Comparison of ENCODE assay signal across 8 cellular contexts in the genomic region with DNA sequence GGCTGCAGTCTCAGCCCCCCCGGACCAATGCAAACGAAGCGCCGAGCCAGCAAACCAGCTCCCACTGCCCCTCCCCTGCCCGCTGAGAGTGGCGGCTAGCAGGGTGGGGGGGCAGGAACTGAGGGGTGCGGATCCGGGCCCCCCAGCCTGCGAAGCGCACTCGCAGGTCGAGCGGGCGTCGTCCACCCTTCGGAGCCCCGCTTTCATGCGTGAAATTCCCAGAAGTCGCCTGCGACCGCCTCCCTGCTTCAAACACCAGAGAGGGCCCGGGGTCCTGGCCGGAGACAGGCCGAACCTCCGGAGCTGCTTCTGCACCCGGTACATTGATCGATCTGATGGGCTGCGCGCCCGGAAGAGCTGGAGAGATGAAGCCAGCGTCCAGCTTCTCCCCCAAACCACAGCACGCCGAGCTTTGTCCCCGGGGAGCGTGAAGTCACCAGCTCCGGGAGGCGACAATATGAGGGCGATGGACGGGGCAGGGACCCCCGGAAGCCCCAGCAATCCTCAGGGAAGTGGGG. TPM values are rescaled to one million over a fixed set of nuclear protein-coding genes. Genes with fewer than 3 reads are reported as not detected.
A peak's percentile ranks its signal among the peaks of the same experiment; 100 is the strongest.
DNase-seq lines count a peak whose midpoint lies in the region; ATAC-seq and TF ChIP-seq lines count a peak whose summit lies in the region.

No MANE protein-coding gene starts in this region.

- peak; percentile 79 for DNase-seq in BE2C
- peak; percentile 27 for DNase-seq in NCI-H460 (ENCODE audit: extremely low read depth, low read depth)
- peak; percentile 37 for DNase-seq in activated CD8-positive, alpha-beta memory T cell treated with anti-CD3 and anti-CD28 coated beads, Interleukin-2, amount 50 U/mL, for 4 hours
- no peak for DNase-seq in esophagus muscularis mucosa (ENCODE audit: extremely low spot score)
- peak; percentile 50 for DNase-seq in myocyte (ENCODE audit: low read depth)
- DNase-seq in transverse colon: peak; percentile 57

- TF ChIP-seq POLR2A in esophagus muscularis mucosa (IDR thresholded peaks at IDR 0.05; ENCODE audit: low read depth) (no peak), transverse colon (IDR thresholded peaks at IDR 0.05) (no peak)

- H3K4me3 ChIP-seq in BE2C (ENCODE audit: low read depth, low read length): peak overlapping the region; percentile 85
- H3K4me3 ChIP-seq in esophagus muscularis mucosa: peak overlapping the region; percentile 57 to 79 (median 70)
- H3K4me3 ChIP-seq in transverse colon: peak overlapping the region; percentile 44 to 91 (median 65)

- TF ChIP-seq CTCF in BE2C (IDR thresholded peaks at IDR 0.05; ENCODE audit: low read depth, low read length) (no peak), esophagus muscularis mucosa (IDR thresholded peaks at IDR 0.05) (no peak), transverse colon (IDR thresholded peaks at IDR 0.05) (no peak)

- H3K36me3 ChIP-seq in BE2C (peaks cover 31% of the 10 kb centered on the region), esophagus muscularis mucosa (peaks cover 0 to 20% (median 13%) of the 10 kb centered on the region in 4 donors), transverse colon (no peaks in the 10 kb centered on the region)

- no CpG with 5 or more reads among the region's 40 CpGs for WGBS in esophagus muscularis mucosa
- WGBS in transverse colon (ENCODE audit: low coverage in 1 of 2), 2 donors: 1% methylated on average over 17 of the region's 40 CpGs; no CpG with 5 or more reads in 1 of the 2 donors

- intact Hi-C loops in esophagus muscularis mucosa (cut with DNase I): loop anchor here (2.0 to 10.0 kb wide), 2 partner anchors 52 to 278 kb away; a partner anchor contains a TSS
- intact Hi-C loops in transverse colon (cut with DNase I; ENCODE audit: low total_unique reads): loop anchor here (2.0 kb wide), 1 partner anchor 56 kb away; no protein-coding TSS in a partner anchor

- no peaks in the 10 kb centered on the region for H3K9me3 ChIP-seq in BE2C
- H3K9me3 ChIP-seq in esophagus muscularis mucosa: no peaks in the 10 kb centered on the region
- no peaks in the 10 kb centered on the region for H3K9me3 ChIP-seq in transverse colon

- in situ Hi-C loops in transverse colon (cut with MboI; ENCODE audit: low pct_ligation_motif_present in 1 of 4, low pct_unique_long_range_greater_than_20kb in 1 of 4, low sequenced_read_pairs in 3 of 4): loop anchor here in 1 of 4 donors (25.0 kb wide), 1 partner anchor 91 kb away; no protein-coding TSS in a partner anchor

- ATAC-seq in GM19395 (IDR thresholded peaks at IDR 0.05; ENCODE audit: unreplicated experiment): peak; percentile 24
- ATAC-seq in HG03469 (IDR thresholded peaks at IDR 0.05; ENCODE audit: unreplicated experiment): no peak

- H3K4me1 ChIP-seq in BE2C (peaks cover 22% of the 10 kb centered on the region), esophagus muscularis mucosa (peaks cover 32 to 58% (median 46%) of the 10 kb centered on the region in 4 donors), transverse colon (peaks cover 27 to 45% (median 42%) of the 10 kb centered on the region in 4 donors)

- peak overlapping the region; percentile 82 to 88 (median 86) for H3K27ac ChIP-seq in esophagus muscularis mucosa (replicated peaks in 1 of 4)
- H3K27ac ChIP-seq in transverse colon: peak overlapping the region; percentile 87 to 95 (median 91)

- no peak for TF ChIP-seq EP300 in esophagus muscularis mucosa (IDR thresholded peaks at IDR 0.05)
- TF ChIP-seq EP300 in transverse colon (IDR thresholded peaks at IDR 0.05; ENCODE audit: low read depth): no peak

- H3K27me3 ChIP-seq in BE2C: no peaks in the 10 kb centered on the region
- H3K27me3 ChIP-seq in esophagus muscularis mucosa: no peaks in the 10 kb centered on the region
- H3K27me3 ChIP-seq in transverse colon: no peaks in the 10 kb centered on the region

RNA-seq across cellular contexts. Expression of a gene that starts 0.6 kb away (rescaled TPM):
- polyA plus RNA-seq in BE2C (2012; ENCODE audit: insufficient read depth, insufficient read length, low read depth): 79.1 TPM
- 14.2 and 14.7 TPM in 2 replicates for total RNA-seq in NCI-H460 (2014; rRNA removed; shearing (Covaris generic))
- polyA plus RNA-seq in NCI-H460 (2014; cell fraction: nucleus; rRNA removed): 17.3 and 18.4 TPM in 2 replicates
- total RNA-seq in esophagus muscularis mucosa (10 to 100 TPM; 12.9 to 20.6 (median 17.0) TPM), myocyte (8.8 and 11.6 TPM in 2 replicates), transverse colon (10 to 100 TPM in 2 of 4 donors, 1 to 10 TPM in 2; 3.6 to 12.2 (median 8.7) TPM)
- polyA plus RNA-seq in myocyte (2012): 9.9 TPM

RNA-seq across cellular contexts. Expression of a gene that starts 52.6 kb away (rescaled TPM):
- polyA plus RNA-seq in BE2C (2012; ENCODE audit: insufficient read depth, insufficient read length, low read depth): 254 TPM
- 88.2 and 93.2 TPM in 2 replicates for total RNA-seq in NCI-H460 (2014; rRNA removed; shearing (Covaris generic))
- 58.3 and 62.2 TPM in 2 replicates for polyA plus RNA-seq in NCI-H460 (2014; cell fraction: nucleus; rRNA removed)
- 10 to 100 TPM; 38.3 to 61.0 (median 53.0) TPM for total RNA-seq in esophagus muscularis mucosa
- total RNA-seq in myocyte: 101 and 143 TPM in 2 replicates
- 63.2 TPM for polyA plus RNA-seq in myocyte (2012)
- 10 to 100 TPM in 3 of 4 donors, 1 to 10 TPM in 1; 4.6 to 39.2 (median 26.3) TPM for total RNA-seq in transverse colon

RNA-seq across cellular contexts. Expression of a gene that starts 54.5 kb away (rescaled TPM):
- polyA plus RNA-seq in BE2C (2012; ENCODE audit: insufficient read depth, insufficient read length, low read depth): 5.4 TPM
- 0.07 and 0.35 TPM in 2 replicates for total RNA-seq in NCI-H460 (2014; rRNA removed; shearing (Covaris generic))
- 0.46 and 0.56 TPM in 2 replicates for polyA plus RNA-seq in NCI-H460 (2014; cell fraction: nucleus; rRNA removed)
- total RNA-seq in esophagus muscularis mucosa: 10 to 100 TPM; 34.5 to 49.1 (median 39.8) TPM
- total RNA-seq in myocyte: 10.9 and 16.0 TPM in 2 replicates
- polyA plus RNA-seq in myocyte (2012): 33.3 TPM
- total RNA-seq in transverse colon: 10 to 100 TPM; 11.6 to 46.7 (median 35.2) TPM
